In the genomic region with DNA sequence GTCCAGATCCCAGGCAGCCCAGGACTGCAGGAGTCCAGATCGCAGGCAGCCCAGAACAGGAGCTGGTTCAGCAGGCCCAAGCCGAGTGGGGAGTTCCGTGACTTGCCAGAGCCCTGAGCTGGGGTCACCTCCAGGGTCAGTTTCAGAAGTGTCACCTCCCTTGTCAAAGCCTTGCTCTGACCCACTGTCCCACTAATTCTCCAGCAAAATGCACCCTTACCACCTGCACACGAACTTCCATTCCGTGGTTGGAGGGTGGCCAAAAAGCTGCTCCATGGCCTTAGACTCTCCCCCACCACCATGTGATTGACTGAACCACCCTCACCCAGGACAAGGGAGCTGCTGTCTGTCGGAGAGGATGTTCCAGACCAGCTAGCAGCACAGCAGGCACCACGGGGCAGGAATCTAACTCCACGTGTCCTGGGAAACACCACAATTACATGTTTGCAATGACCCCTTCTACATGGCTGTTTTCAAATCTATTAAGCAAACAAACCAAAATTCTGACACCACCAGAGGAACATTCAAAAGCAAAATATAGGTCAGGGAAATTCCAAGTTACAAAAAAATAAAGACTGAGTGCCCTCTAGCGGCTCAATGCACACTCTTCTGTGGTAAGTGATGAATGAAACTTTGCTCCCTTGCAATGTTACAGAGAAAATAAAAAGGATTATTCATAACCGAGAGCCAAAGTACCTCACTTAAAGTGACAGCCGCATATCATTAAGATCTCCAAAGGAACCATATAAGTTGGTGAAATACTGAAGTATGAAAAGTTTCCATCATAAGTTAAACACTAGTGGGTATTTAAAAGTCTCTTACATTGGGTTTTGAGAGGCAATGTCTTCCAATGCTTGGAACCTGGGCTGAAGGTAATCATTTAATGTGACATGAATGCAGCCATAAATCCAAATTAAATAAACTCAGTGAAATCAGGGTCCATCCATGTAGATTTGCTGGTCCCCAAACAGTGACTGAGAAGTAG, we compare ENCODE assay signal across 8 cellular contexts.
DNase-seq lines count a peak whose midpoint lies in the region; ATAC-seq and TF ChIP-seq lines count a peak whose summit lies in the region.

No MANE protein-coding gene starts in this region.

- no peak overlapping the region for H3K9ac ChIP-seq in PC-3 (ENCODE audit: low read length)

- H3K36me3 ChIP-seq in PC-3 (ENCODE audit: low read depth, low read length) (no peaks in the 10 kb centered on the region), brain microvascular endothelial cell (replicated peaks) (no peaks in the 10 kb centered on the region)

- CTCF ChIA-PET in PC-3 (lab: Charles Lee), result no interaction called here

- no peak overlapping the region for H2AFZ ChIP-seq in PC-3 (ENCODE audit: low read length)

- no peaks in the 10 kb centered on the region for H3K4me1 ChIP-seq in PC-3 (ENCODE audit: insufficient read depth, low read length)

- H3F3A ChIP-seq in PC-3 (ENCODE audit: low read length, unreplicated experiment), result no peaks in the 10 kb centered on the region

- no peak overlapping the region for H3K4me3 ChIP-seq in GM12875 (ENCODE audit: low read depth, low read length)
- no peak overlapping the region for H3K4me3 ChIP-seq in PC-3 (ENCODE audit: low read length)
- H3K4me3 ChIP-seq in brain microvascular endothelial cell (ENCODE audit: low read depth, low read length), result no peak overlapping the region

- no peaks in the 10 kb centered on the region for H3K27me3 ChIP-seq in PC-3 (ENCODE audit: low read length)
- no peaks in the 10 kb centered on the region for H3K27me3 ChIP-seq in brain microvascular endothelial cell (replicated peaks)

- POLR2A ChIA-PET in PC-3 (lab: Charles Lee; ENCODE audit: unreplicated experiment), result no interaction called here

- no peaks in the 10 kb centered on the region for H3K9me2 ChIP-seq in PC-3 (replicated peaks; ENCODE audit: low read length)

- intact Hi-C loops in PC-3 (cut with micrococcal nuclease), result loop anchor here (1.0 to 5.0 kb wide), 2 partner anchors 61 to 406 kb away; no protein-coding TSS in a partner anchor

- BruUV-seq in PC-3 (replicated peaks; lab: Mats Ljungman, UMichigan), result no TSS peak

- no peaks in the 10 kb centered on the region for H3K79me2 ChIP-seq in PC-3 (ENCODE audit: low read length)

- peak; percentile 65; the same call in 1 of the 2 replicates for TF ChIP-seq CTCF in GM12875 (IDR thresholded peaks at IDR 0.05; ENCODE audit: borderline replicate concordance, insufficient read depth, low read depth, low read length)
- peak; percentile 95 for TF ChIP-seq CTCF in PC-3 (conservative IDR thresholded peaks at IDR 0.05; ENCODE audit: low read depth, low read length)
- TF ChIP-seq CTCF in brain microvascular endothelial cell (IDR thresholded peaks at IDR 0.05; ENCODE audit: low read depth, low read length, missing control alignments), result peak; percentile 79

- in situ Hi-C loops in brain microvascular endothelial cell (cut with HindIII; ENCODE audit: low pct_ligation_motif_present, low sequenced_read_pairs), result no loop called here

- ATAC-seq in PC-3 (peak; percentile 87), GM19452 (IDR thresholded peaks at IDR 0.05; ENCODE audit: unreplicated experiment) (no peak), GM21528 (IDR thresholded peaks at IDR 0.05; ENCODE audit: low FRiP score, unreplicated experiment) (no peak)

- H4K20me1 ChIP-seq in PC-3 (ENCODE audit: low read length), result no peaks in the 10 kb centered on the region

- no peak overlapping the region for H3K27ac ChIP-seq in PC-3 (ENCODE audit: low read length)
- H3K27ac ChIP-seq in brain microvascular endothelial cell, result no peak overlapping the region

- peak; percentile 75 for DNase-seq in AG20443 (ENCODE audit: low spot score)
- DNase-seq in PC-3, result peak; percentile 69
- peak; percentile 58 for DNase-seq in brain microvascular endothelial cell
- peak; percentile 48 for DNase-seq in iPS-NIHi11 (ENCODE audit: low spot score)
- peak; percentile 9 for DNase-seq in stimulated activated CD4-positive, alpha-beta T cell treated with anti-CD3 and anti-CD28 coated beads, Interleukin-2, amount 100 ng/mL, for 4 hours (ENCODE audit: low read depth)

- H3K9me3 ChIP-seq in PC-3 (ENCODE audit: low read length), result no peaks in the 10 kb centered on the region

- no peak overlapping the region for H3K4me2 ChIP-seq in PC-3 (ENCODE audit: low read length)

Comparison
In these comparisons a context has a peak if more than half of its experiments do, and no peak if none do; other contexts are left out.
1. DNase-seq: peak in every context shown above with its lines; median percentile 75 in AG20443; 69 in PC-3; 58 in brain microvascular endothelial cell; 48 in iPS-NIHi11; 9 in stimulated activated CD4-positive, alpha-beta T cell treated with anti-CD3 and anti-CD28 coated beads, Interleukin-2, amount 100 ng/mL, for 4 hours.